In genomic region chrX:71320126-71320525, GRCh38 we compare ENCODE assay signal across 16 cellular contexts.
"Had no signal": no experiment of that assay in that cellular context is flagged by ENCODE, and none has a peak within 500 bp of the region (broad histone marks: within the 10 kb centered on the region; RNA-seq: fewer than 3 reads in every experiment).

No MANE protein-coding gene starts in this region.

- ATAC-seq: activated CD4-positive, CD25-positive, alpha-beta regulatory T cell treated with anti-CD3 and anti-CD28 coated beads, Interleukin-2, amount 50 U/mL, for 24 hours; activated naive CD4-positive, alpha-beta T cell treated with anti-CD3 and anti-CD28 coated beads, Interleukin-2, amount 50 U/mL, for 72 hours; esophagus mucosa; gastroesophageal sphincter; heart left ventricle; left lung; stimulated activated naive B cell treated with anti-CD40 and anti-IgM and Interleukin-4, amounts not matched to agents 10 μg/mL and 1 μg/mL and 100 μg/mL, for 72 hours; upper lobe of right lung had no signal

- H3K27me3 Mint-ChIP-seq: stimulated activated naive B cell treated with anti-CD40 and anti-IgM and Interleukin-4, amounts not matched to agents 10 μg/mL and 1 μg/mL and 100 μg/mL, for 72 hours had no signal

- H3K27ac Mint-ChIP-seq: activated naive CD4-positive, alpha-beta T cell treated with anti-CD3 and anti-CD28 coated beads, Interleukin-2, amount 50 U/mL, for 72 hours; activated T-helper 1 cell treated with anti-CD3 and anti-CD28 coated beads, Interleukin-12 subunit alpha, Interleukin-12 subunit beta, Interleukin-2, Interleukin-4 antibody, amounts not matched to agents 30 ng/mL and 10 ng/mL and 1 ng/mL, durations not matched to agents 14 hours and 24 hours and 36 hours; mesothelial cell of epicardium; stimulated activated naive B cell treated with anti-CD40 and anti-IgM and Interleukin-4, amounts not matched to agents 10 μg/mL and 1 μg/mL and 100 μg/mL, for 72 hours had no signal

- H3K9me3 Mint-ChIP-seq: activated naive CD4-positive, alpha-beta T cell treated with anti-CD3 and anti-CD28 coated beads, Interleukin-2, amount 50 U/mL, for 72 hours; activated T-helper 1 cell treated with anti-CD3 and anti-CD28 coated beads, Interleukin-12 subunit alpha, Interleukin-12 subunit beta, Interleukin-2, Interleukin-4 antibody, amounts not matched to agents 30 ng/mL and 10 ng/mL and 1 ng/mL, durations not matched to agents 14 hours and 24 hours and 36 hours; stimulated activated naive B cell treated with anti-CD40 and anti-IgM and Interleukin-4, amounts not matched to agents 10 μg/mL and 1 μg/mL and 100 μg/mL, for 72 hours had no signal

- H3K4me3 Mint-ChIP-seq: activated T-helper 1 cell treated with anti-CD3 and anti-CD28 coated beads, Interleukin-12 subunit alpha, Interleukin-12 subunit beta, Interleukin-2, Interleukin-4 antibody, amounts not matched to agents 30 ng/mL and 10 ng/mL and 1 ng/mL, durations not matched to agents 14 hours and 24 hours and 36 hours; mesothelial cell of epicardium; stimulated activated naive B cell treated with anti-CD40 and anti-IgM and Interleukin-4, amounts not matched to agents 10 μg/mL and 1 μg/mL and 100 μg/mL, for 72 hours had no signal

- DNase-seq: activated gamma-delta T cell treated with Interleukin-2 at 50 U/mL for 16 hours; adrenal gland; cortex of kidney; heart left ventricle; kidney; left lung; occipital lobe; retina; stimulated activated naive B cell treated with anti-CD40 and anti-IgM and Interleukin-4, amounts not matched to agents 10 μg/mL and 1 μg/mL and 100 μg/mL, for 72 hours; upper lobe of right lung had no signal

- H3K4me1 Mint-ChIP-seq: stimulated activated naive B cell treated with anti-CD40 and anti-IgM and Interleukin-4, amounts not matched to agents 10 μg/mL and 1 μg/mL and 100 μg/mL, for 72 hours had no signal
